Comparison of ENCODE assay signal across 8 cellular contexts in genomic region chr6:30646450-30647038, GRCh38. TPM values are rescaled to one million over a fixed set of nuclear protein-coding genes. Genes with fewer than 3 reads are reported as not detected.
DNase-seq lines count a peak whose midpoint lies in the region; ATAC-seq, FAIRE-seq and TF ChIP-seq lines count a peak whose summit lies in the region.

No MANE protein-coding gene starts in this region.

- H2AK5ac ChIP-seq in H1 (ENCODE audit: low read depth, low read length), result no peak overlapping the region

- no peak overlapping the region for H2BK120ac ChIP-seq in H1 (replicated peaks; ENCODE audit: low read depth, low read length)

- peak overlapping the region; percentile 76 to 86 for H3K4me2 ChIP-seq in H1 (ENCODE audit: insufficient read depth in 1 of 2, low read depth in 2 of 2, low read length in 2 of 2)

- no peak overlapping the region for H2BK15ac ChIP-seq in H1 (ENCODE audit: low read length)

- no peak for TF ChIP-seq CTCF in H1 (IDR thresholded peaks at IDR 0.05; ENCODE audit: control extremely low read depth in 1 of 3, insufficient read depth in 1 of 3, low read depth in 1 of 3, low read length in 3 of 3)

- H3K56ac ChIP-seq in H1 (replicated peaks; ENCODE audit: insufficient read length, low read depth, low read length), result no peak overlapping the region

- no peak overlapping the region for H3K23ac ChIP-seq in H1 (ENCODE audit: insufficient read length)

- DNase-seq in CD4-positive, alpha-beta memory T cell, result no peak
- DNase-seq in activated CD4-positive, alpha-beta T cell treated with anti-CD3 and anti-CD28 coated beads for 1 hour, result peak; percentile 92
- DNase-seq in H1 (ENCODE audit: low read depth in 1 of 2, low spot score in 2 of 2) (peak; percentile 47 to 75), mucosa of gallbladder (ENCODE audit: low spot score) (peak; percentile 95), cortex of kidney (lab: John Stamatoyannopoulos, UW) (no peak)
- DNase-seq in stimulated activated naive CD8-positive, alpha-beta T cell treated with anti-CD3 and anti-CD28 coated beads, Interleukin-15, amount 100 ng/mL, for 72 hours, result no peak

- peak overlapping the region in 1 of 2 donors; percentile 91 for H3K4me3 ChIP-seq in CD4-positive, alpha-beta memory T cell (ENCODE audit: low read length in 2 of 2)
- H3K4me3 ChIP-seq in H1 (ENCODE audit: extremely low read depth in 1 of 4, insufficient read depth in 2 of 4, low read depth in 3 of 4, low read length in 4 of 4), result peak overlapping the region; percentile 30 to 88 (median 78); a peak in 7 of 8 replicates

- ATAC-seq in HG03342 (IDR thresholded peaks at IDR 0.05; ENCODE audit: unreplicated experiment) (peak; percentile 42), HG03521 (IDR thresholded peaks at IDR 0.05; ENCODE audit: unreplicated experiment) (no peak)
- no peak for ATAC-seq in stimulated activated naive CD8-positive, alpha-beta T cell treated with anti-CD3 and anti-CD28 coated beads, Interleukin-15, amount 100 ng/mL, for 72 hours

- peaks cover 8% of the 10 kb centered on the region for H3K79me1 ChIP-seq in H1 (ENCODE audit: low read depth, low read length)

- CTCF ChIA-PET in CD4-positive, alpha-beta memory T cell (lab: Charles Lee; ENCODE audit: partially characterized antibody), result interaction anchor here (0.8 to 1.7 kb wide), 5 partner anchors 17 to 164 kb away, joined by 3 to 6 read pairs (median 4); partner anchors contain the start of gene ATAT1
- CTCF ChIA-PET in H1 (lab: Charles Lee; ENCODE audit: partially characterized antibody), result interaction anchor here (1.3 to 1.4 kb wide), 2 partner anchors 26 to 48 kb away, joined by 3 to 4 read pairs; partner anchors contain the start of gene DHX16

- H3K9ac ChIP-seq in H1 (replicated peaks in 1 of 4; ENCODE audit: extremely low read depth in 1 of 4, low read depth in 3 of 4, low read length in 3 of 4), result peak overlapping the region in 1 of 4 experiments; percentile 7; a peak in 1 of 7 replicates

- no peak for TF ChIP-seq POLR2A in H1 (IDR thresholded peaks at IDR 0.05; ENCODE audit: control extremely low read depth in 1 of 2, low read depth in 2 of 2, low read length in 2 of 2)

- H3K4me3 Mint-ChIP-seq in CD4-positive, alpha-beta memory T cell, result peak overlapping the region; percentile 85 to 92 (median 89)
- peak overlapping the region; percentile 91 for H3K4me3 Mint-ChIP-seq in stimulated activated naive CD8-positive, alpha-beta T cell treated with anti-CD3 and anti-CD28 coated beads, Interleukin-15, amount 100 ng/mL, for 72 hours

- 31% methylated on average over 16 of the region's 22 CpGs; no CpG with 5 or more reads in 1 of the 2 experiments for WGBS in H1 (ENCODE audit: extremely low coverage in 1 of 2, insufficient coverage in 1 of 2, insufficient read length in 1 of 2, insufficient replicate concordance in 2 of 2, low coverage in 1 of 2, low lambda C conversion rate in 2 of 2, missing lambda C conversion rate in 1 of 2), 2 experiments

- H4K5ac ChIP-seq in H1 (ENCODE audit: insufficient read length, low read depth, low read length), result no peak overlapping the region

- H3K36me3 ChIP-seq in CD4-positive, alpha-beta memory T cell (ENCODE audit: insufficient read depth, low read length), result peaks cover 7% of the 10 kb centered on the region
- peaks cover 3 to 13% (median 7%) of the 10 kb centered on the region in 4 experiments; a peak in 5 of 8 replicates for H3K36me3 ChIP-seq in H1 (ENCODE audit: control insufficient read depth in 2 of 4, insufficient read depth in 4 of 4, low read length in 3 of 4)

- H3K27ac ChIP-seq in CD4-positive, alpha-beta memory T cell (ENCODE audit: low read depth, low read length), result peak overlapping the region; percentile 89
- no peak overlapping the region for H3K27ac ChIP-seq in H1 (ENCODE audit: low read depth, low read length)

- no peaks in the 10 kb centered on the region for H3K27me3 Mint-ChIP-seq in CD4-positive, alpha-beta memory T cell
- no peaks in the 10 kb centered on the region for H3K27me3 Mint-ChIP-seq in stimulated activated naive CD8-positive, alpha-beta T cell treated with anti-CD3 and anti-CD28 coated beads, Interleukin-15, amount 100 ng/mL, for 72 hours

- POLR2A ChIA-PET in CD4-positive, alpha-beta memory T cell (lab: Charles Lee; ENCODE audit: partially characterized antibody), result interaction anchor here (1.0 to 5.8 kb wide), 10 partner anchors 18 to 153 kb away, joined by 3 to 58 read pairs (median 4); partner anchors contain the start of genes ATAT1, DHX16, MDC1 and MRPS18B
- POLR2A ChIA-PET in H1 (lab: Charles Lee; ENCODE audit: partially characterized antibody), result interaction anchor here (0.7 to 3.3 kb wide), 20 partner anchors 9 to 261 kb away, joined by 3 to 23 read pairs (median 4); partner anchors contain the start of genes ABCF1, GTF2H4, MDC1 and MRPS18B

- no peak overlapping the region; the same call in 1 of the 2 replicates for H3K18ac ChIP-seq in H1 (ENCODE audit: extremely low read depth, low read length)

- no peaks in the 10 kb centered on the region for H3K27me3 ChIP-seq in CD4-positive, alpha-beta memory T cell (ENCODE audit: insufficient read depth, low read length)
- H3K27me3 ChIP-seq in H1 (replicated peaks in 1 of 4; ENCODE audit: control insufficient read depth in 3 of 4, extremely low read depth in 1 of 4, insufficient read depth in 3 of 4, low read length in 3 of 4), result no peaks in the 10 kb centered on the region

- H3K14ac ChIP-seq in H1 (ENCODE audit: insufficient read length), result no peak overlapping the region

- no peak overlapping the region for H2BK12ac ChIP-seq in H1 (ENCODE audit: low read depth, low read length)

- no peaks in the 10 kb centered on the region for H3K9me3 Mint-ChIP-seq in CD4-positive, alpha-beta memory T cell
- no peaks in the 10 kb centered on the region for H3K9me3 Mint-ChIP-seq in stimulated activated naive CD8-positive, alpha-beta T cell treated with anti-CD3 and anti-CD28 coated beads, Interleukin-15, amount 100 ng/mL, for 72 hours

- H2AFZ ChIP-seq in H1 (ENCODE audit: low read length), result no peak overlapping the region

- intact Hi-C loops in CD4-positive, alpha-beta memory T cell (cut with micrococcal nuclease), result loop anchor here (1.0 kb wide), 4 partner anchors 20 to 75 kb away; partner anchors contain the start of genes ATAT1, DHX16, MRPS18B and PPP1R10

- H3K36me3 Mint-ChIP-seq in CD4-positive, alpha-beta memory T cell, result peaks cover 11 to 19% of the 10 kb centered on the region in 2 donors

- H3K27ac Mint-ChIP-seq in CD4-positive, alpha-beta memory T cell, result peak overlapping the region; percentile 85 to 95 (median 91)
- H3K27ac Mint-ChIP-seq in stimulated activated naive CD8-positive, alpha-beta T cell treated with anti-CD3 and anti-CD28 coated beads, Interleukin-15, amount 100 ng/mL, for 72 hours, result peak overlapping the region; percentile 28 to 83

- peaks cover 0 to 2% of the 10 kb centered on the region in 2 experiments for H4K20me1 ChIP-seq in H1 (replicated peaks in 1 of 2; ENCODE audit: control insufficient read depth in 1 of 2, insufficient read depth in 2 of 2, low read length in 2 of 2)

- no peak overlapping the region for H3K4ac ChIP-seq in H1 (replicated peaks; ENCODE audit: insufficient read length, low read depth, low read length)

- H3K4me1 ChIP-seq in CD4-positive, alpha-beta memory T cell (ENCODE audit: insufficient read depth, low read length), result peaks cover 20% of the 10 kb centered on the region
- H3K4me1 ChIP-seq in H1 (replicated peaks in 1 of 4; ENCODE audit: control insufficient read depth in 3 of 4, insufficient read depth in 4 of 4, low read length in 3 of 4), result peaks cover 0 to 6% (median 4%) of the 10 kb centered on the region in 4 experiments; a peak in 5 of 7 replicates

- FAIRE-seq in H1 (lab: Jason Lieb, UNC), result no peak

- H4K91ac ChIP-seq in H1 (replicated peaks; ENCODE audit: insufficient read length, low read length), result no peak overlapping the region

- peaks cover 17 to 29% (median 22%) of the 10 kb centered on the region in 4 donors for H3K4me1 Mint-ChIP-seq in CD4-positive, alpha-beta memory T cell
- peaks cover 33% of the 10 kb centered on the region for H3K4me1 Mint-ChIP-seq in stimulated activated naive CD8-positive, alpha-beta T cell treated with anti-CD3 and anti-CD28 coated beads, Interleukin-15, amount 100 ng/mL, for 72 hours

- peaks cover 3 to 20% of the 10 kb centered on the region in 2 experiments; a peak in 3 of 4 replicates for H3K79me2 ChIP-seq in H1 (ENCODE audit: control insufficient read depth in 1 of 2, insufficient read depth in 2 of 2, low read length in 2 of 2)

- no peaks in the 10 kb centered on the region for H3K9me3 ChIP-seq in CD4-positive, alpha-beta memory T cell (ENCODE audit: control insufficient read depth in 1 of 2, low read length in 2 of 2)
- no peaks in the 10 kb centered on the region for H3K9me3 ChIP-seq in H1 (ENCODE audit: insufficient read depth in 2 of 2, low read depth in 1 of 2, low read length in 1 of 2)

- no peak overlapping the region for H2BK20ac ChIP-seq in H1 (ENCODE audit: low read length)

- H2BK5ac ChIP-seq in H1 (ENCODE audit: low read depth, low read length), result no peak overlapping the region

- peaks cover 5% of the 10 kb centered on the region; the same call in 1 of the 2 replicates for H3K23me2 ChIP-seq in H1 (ENCODE audit: low read depth, low read length)

- H4K8ac ChIP-seq in H1 (ENCODE audit: extremely low read depth, insufficient read depth, low read length), result no peak overlapping the region

- no peak for TF ChIP-seq EP300 in H1 (IDR thresholded peaks at IDR 0.05; ENCODE audit: borderline replicate concordance in 1 of 2, low read depth in 2 of 2, low read length in 2 of 2)

- no peak for TF ChIP-seq RAD21 in H1 (IDR thresholded peaks at IDR 0.05 in 1 of 2, conservative IDR thresholded peaks at IDR 0.05 in 1 of 2; ENCODE audit: low read depth in 2 of 2, low read length in 2 of 2)

RNA-seq across cellular contexts. Expression of gene C6orf136, which starts 0.4 kb away (rescaled TPM):
- 10 to 100 TPM; 29.3 to 35.0 TPM for total RNA-seq in CD4-positive, alpha-beta memory T cell
- polyA plus RNA-seq in CD4-positive, alpha-beta memory T cell, result 10 to 100 TPM in 1 of 2 donors, 1 to 10 TPM in 1; 6.2 to 16.0 TPM
- total RNA-seq in H1 (2021; fragmentation: NEBNext Ultra II Directional; extraction: Animal tissue kit (Norgen Biotek cat#: 25700)), result 18.2 and 20.8 TPM in 2 replicates
- 23.1 and 30.4 TPM in 2 replicates for polyA plus RNA-seq in H1 (2011; rRNA removed)
- 23.9 TPM for polyA plus RNA-seq in H1 (2011; cell fraction: cytosol; rRNA removed)
- polyA plus RNA-seq in H1 (2011; cell fraction: nucleus; rRNA removed), result 49.1 TPM
- 18.9 to 24.6 TPM (median 22.5 TPM) in 4 replicates for polyA plus RNA-seq in H1 (2012, experiment 1 of 2)
- 24.5 TPM for polyA plus RNA-seq in H1 (2012, experiment 2 of 2)
- polyA plus RNA-seq in H1 (2013, experiment 1 of 2), result 24.5 TPM
- 20.2 TPM for polyA plus RNA-seq in H1 (2013, experiment 2 of 2)
- polyA minus RNA-seq in H1 (2011; rRNA and poly(A)+ RNA removed), result 7.0 and 10.6 TPM in 2 replicates
- 10.5 TPM for polyA minus RNA-seq in H1 (2011; cell fraction: cytosol; rRNA and poly(A)+ RNA removed)
- polyA minus RNA-seq in H1 (2011; cell fraction: nucleus; rRNA and poly(A)+ RNA removed), result 17.4 TPM
- total RNA-seq in mucosa of gallbladder, result 30.3 TPM

RNA-seq across cellular contexts. Expression of gene ATAT1, which starts 19.9 kb away (rescaled TPM):
- total RNA-seq in CD4-positive, alpha-beta memory T cell, result 1 to 10 TPM; 8.3 to 9.4 TPM
- 1 to 10 TPM in 1 of 2 donors, under 1 TPM in 1; 0.29 to 1.9 TPM for polyA plus RNA-seq in CD4-positive, alpha-beta memory T cell
- total RNA-seq in H1 (2021; fragmentation: NEBNext Ultra II Directional; extraction: Animal tissue kit (Norgen Biotek cat#: 25700)), result 14.6 and 15.9 TPM in 2 replicates
- 14.4 and 18.3 TPM in 2 replicates for polyA plus RNA-seq in H1 (2011; rRNA removed)
- 13.0 TPM for polyA plus RNA-seq in H1 (2011; cell fraction: cytosol; rRNA removed)
- polyA plus RNA-seq in H1 (2011; cell fraction: nucleus; rRNA removed), result 53.3 TPM
- polyA plus RNA-seq in H1 (2012, experiment 1 of 2), result 19.7 to 26.3 TPM (median 22.8 TPM) in 4 replicates
- 15.1 TPM for polyA plus RNA-seq in H1 (2012, experiment 2 of 2)
- polyA plus RNA-seq in H1 (2013, experiment 1 of 2), result 23.4 TPM
- 20.1 TPM for polyA plus RNA-seq in H1 (2013, experiment 2 of 2)
- polyA minus RNA-seq in H1 (2011; rRNA and poly(A)+ RNA removed), result 10.8 and 14.8 TPM in 2 replicates
- 7.1 TPM for polyA minus RNA-seq in H1 (2011; cell fraction: cytosol; rRNA and poly(A)+ RNA removed)
- polyA minus RNA-seq in H1 (2011; cell fraction: nucleus; rRNA and poly(A)+ RNA removed), result 16.1 TPM
- 23.5 TPM for total RNA-seq in mucosa of gallbladder

RNA-seq across cellular contexts. Expression of gene DHX16, which starts 26.3 kb away (rescaled TPM):
- 10 to 100 TPM; 53.4 to 54.6 TPM for total RNA-seq in CD4-positive, alpha-beta memory T cell
- polyA plus RNA-seq in CD4-positive, alpha-beta memory T cell, result 10 to 100 TPM; 22.0 to 30.2 TPM
- total RNA-seq in H1 (2021; fragmentation: NEBNext Ultra II Directional; extraction: Animal tissue kit (Norgen Biotek cat#: 25700)), result 27.4 and 29.4 TPM in 2 replicates
- 44.4 and 53.8 TPM in 2 replicates for polyA plus RNA-seq in H1 (2011; rRNA removed)
- polyA plus RNA-seq in H1 (2011; cell fraction: cytosol; rRNA removed), result 43.4 TPM
- 70.6 TPM for polyA plus RNA-seq in H1 (2011; cell fraction: nucleus; rRNA removed)
- polyA plus RNA-seq in H1 (2012, experiment 1 of 2), result 29.1 to 38.2 TPM (median 35.0 TPM) in 4 replicates
- 18.5 TPM for polyA plus RNA-seq in H1 (2012, experiment 2 of 2)
- 18.6 TPM for polyA plus RNA-seq in H1 (2013, experiment 1 of 2)
- polyA plus RNA-seq in H1 (2013, experiment 2 of 2), result 17.8 TPM
- 46.2 and 54.8 TPM in 2 replicates for polyA minus RNA-seq in H1 (2011; rRNA and poly(A)+ RNA removed)
- 17.8 TPM for polyA minus RNA-seq in H1 (2011; cell fraction: cytosol; rRNA and poly(A)+ RNA removed)
- 20.5 TPM for polyA minus RNA-seq in H1 (2011; cell fraction: nucleus; rRNA and poly(A)+ RNA removed)
- total RNA-seq in mucosa of gallbladder, result 31.2 TPM

RNA-seq across cellular contexts. Expression of gene MRPS18B, which starts 28.9 kb away (rescaled TPM):
- total RNA-seq in CD4-positive, alpha-beta memory T cell, result 10 to 100 TPM; 44.4 to 46.3 TPM
- polyA plus RNA-seq in CD4-positive, alpha-beta memory T cell, result 100 to 1,000 TPM; 112 to 126 TPM
- 57.8 and 60.7 TPM in 2 replicates for total RNA-seq in H1 (2021; fragmentation: NEBNext Ultra II Directional; extraction: Animal tissue kit (Norgen Biotek cat#: 25700))
- polyA plus RNA-seq in H1 (2011; rRNA removed), result 75.8 and 83.3 TPM in 2 replicates
- polyA plus RNA-seq in H1 (2011; cell fraction: cytosol; rRNA removed), result 85.9 TPM
- 59.8 TPM for polyA plus RNA-seq in H1 (2011; cell fraction: nucleus; rRNA removed)
- polyA plus RNA-seq in H1 (2012, experiment 1 of 2), result 57.4 to 62.5 TPM (median 60.3 TPM) in 4 replicates
- polyA plus RNA-seq in H1 (2012, experiment 2 of 2), result 75.9 TPM
- 54.3 TPM for polyA plus RNA-seq in H1 (2013, experiment 1 of 2)
- 49.2 TPM for polyA plus RNA-seq in H1 (2013, experiment 2 of 2)
- 69.9 and 81.4 TPM in 2 replicates for polyA minus RNA-seq in H1 (2011; rRNA and poly(A)+ RNA removed)
- 47.1 TPM for polyA minus RNA-seq in H1 (2011; cell fraction: cytosol; rRNA and poly(A)+ RNA removed)
- 20.3 TPM for polyA minus RNA-seq in H1 (2011; cell fraction: nucleus; rRNA and poly(A)+ RNA removed)
- 45.2 TPM for total RNA-seq in mucosa of gallbladder

RNA-seq across cellular contexts. Expression of gene PPP1R10, which starts 29.5 kb away (rescaled TPM):
- total RNA-seq in CD4-positive, alpha-beta memory T cell, result 100 to 1,000 TPM; 224 to 231 TPM
- polyA plus RNA-seq in CD4-positive, alpha-beta memory T cell, result 10 to 100 TPM in 1 of 2 donors, 1 to 10 TPM in 1; 8.5 to 30.6 TPM
- total RNA-seq in H1 (2021; fragmentation: NEBNext Ultra II Directional; extraction: Animal tissue kit (Norgen Biotek cat#: 25700)), result 78.9 and 89.1 TPM in 2 replicates
- polyA plus RNA-seq in H1 (2011; rRNA removed), result 23.9 and 25.3 TPM in 2 replicates
- 23.3 TPM for polyA plus RNA-seq in H1 (2011; cell fraction: cytosol; rRNA removed)
- polyA plus RNA-seq in H1 (2011; cell fraction: nucleus; rRNA removed), result 60.2 TPM
- polyA plus RNA-seq in H1 (2012, experiment 1 of 2), result 37.2 to 51.4 TPM (median 42.0 TPM) in 4 replicates
- 36.9 TPM for polyA plus RNA-seq in H1 (2012, experiment 2 of 2)
- polyA plus RNA-seq in H1 (2013, experiment 1 of 2), result 84.8 TPM
- 78.1 TPM for polyA plus RNA-seq in H1 (2013, experiment 2 of 2)
- polyA minus RNA-seq in H1 (2011; rRNA and poly(A)+ RNA removed), result 110 and 129 TPM in 2 replicates
- 38.1 TPM for polyA minus RNA-seq in H1 (2011; cell fraction: cytosol; rRNA and poly(A)+ RNA removed)
- polyA minus RNA-seq in H1 (2011; cell fraction: nucleus; rRNA and poly(A)+ RNA removed), result 293 TPM
- total RNA-seq in mucosa of gallbladder, result 95.6 TPM

Comparison
In these comparisons a context has a peak if more than half of its experiments do, and no peak if none do; other contexts are left out.
1. DNase-seq: peak in activated CD4-positive, alpha-beta T cell treated with anti-CD3 and anti-CD28 coated beads for 1 hour (single experiment), H1 (2 of 2) and mucosa of gallbladder (single experiment); none in CD4-positive, alpha-beta memory T cell (0 of 5), stimulated activated naive CD8-positive, alpha-beta T cell treated with anti-CD3 and anti-CD28 coated beads, Interleukin-15, amount 100 ng/mL, for 72 hours (0 of 2) and cortex of kidney (single experiment).